ENCODE assay signal across 34 cellular contexts in genomic region chr1:98681812-98682211, GRCh38.
"Had no signal": no experiment of that assay in that cellular context is flagged by ENCODE, and none has a peak within 500 bp of the region (broad histone marks: within the 10 kb centered on the region; RNA-seq: fewer than 3 reads in every experiment).

No MANE protein-coding gene starts in this region.

- DNase-seq: Karpas-422, Kasumi-1, MG63, MM.1S, MV-4-11, NCI-H1048, NCI-H1092, NCI-H1092 treated with DMSO at 0.1 percent for 48 hours, NCI-H1105, NCI-H1105 treated with DMSO at 0.1 percent for 48 hours, NCI-H1417, NCI-H1417 treated with DMSO at 0.1 percent for 48 hours, NCI-H1436, NCI-H1436 treated with DMSO at 0.1 percent for 48 hours, NCI-H146, NCI-H1694, NCI-H1694 treated with DMSO at 0.1 percent for 48 hours, NCI-H187, NCI-H187 treated with DMSO at 0.1 percent for 48 hours, NCI-H1930, NCI-H2029, NCI-H2029 treated with DMSO at 0.1 percent for 48 hours, NCI-H2081, NCI-H2081 treated with DMSO at 0.1 percent for 48 hours, NCI-H2107, NCI-H2171, NCI-H2171 treated with DMSO at 0.1 percent for 48 hours, NCI-H2227 treated with DMSO at 0.1 percent for 48 hours, NCI-H226, NCI-H345, NCI-H446, NCI-H446 treated with DMSO at 0.1 percent for 48 hours, NCI-H510A, NCI-H510A treated with DMSO at 0.1 percent for 48 hours had no signal

- H3K9me3 ChIP-seq: MG63 had no signal

- H3K4me3 ChIP-seq: MG63 had no signal
